Comparison of ENCODE assay signal across 15 cellular contexts in genomic region chr4:158010346-158010745, GRCh38.
"Had no signal": no experiment of that assay in that cellular context is flagged by ENCODE, and none has a peak within 500 bp of the region (broad histone marks: within the 10 kb centered on the region; RNA-seq: fewer than 3 reads in every experiment).

No MANE protein-coding gene starts in this region.

- H3K9me3 Mint-ChIP-seq: activated naive CD8-positive, alpha-beta T cell treated with anti-CD3 and anti-CD28 coated beads, Interleukin-2, amount 50 U/mL, for 24 hours; activated T-helper 1 cell treated with anti-CD3 and anti-CD28 coated beads, Interleukin-12 subunit alpha, Interleukin-12 subunit beta, Interleukin-2, Interleukin-4 antibody, amounts not matched to agents 30 ng/mL and 10 ng/mL and 1 ng/mL, durations not matched to agents 14 hours and 24 hours and 36 hours; T-cell had no signal

- H3K4me3 Mint-ChIP-seq: activated naive CD8-positive, alpha-beta T cell treated with anti-CD3 and anti-CD28 coated beads, Interleukin-2, amount 50 U/mL, for 24 hours; activated T-helper 1 cell treated with anti-CD3 and anti-CD28 coated beads, Interleukin-12 subunit alpha, Interleukin-12 subunit beta, Interleukin-2, Interleukin-4 antibody, amounts not matched to agents 30 ng/mL and 10 ng/mL and 1 ng/mL, durations not matched to agents 14 hours and 24 hours and 36 hours; T-cell had no signal

- DNase-seq: activated CD4-positive, alpha-beta T cell treated with anti-CD3 and anti-CD28 coated beads for 48 hours; activated naive CD4-positive, alpha-beta T cell; activated naive CD8-positive, alpha-beta T cell treated with anti-CD3 and anti-CD28 coated beads, Interleukin-2, amount 50 U/mL, for 24 hours; central memory CD4-positive, alpha-beta T cell; glutamatergic neuron; stimulated activated naive CD4-positive, alpha-beta T cell treated with Interleukin-2 at 50 U/mL for 16 hours; T-cell; T1000; WERI-Rb-1 had no signal

- H3K36me3 Mint-ChIP-seq: T-cell had no signal

- ATAC-seq: activated naive CD8-positive, alpha-beta T cell treated with anti-CD3 and anti-CD28 coated beads, Interleukin-2, amount 50 U/mL, for 24 hours; left lobe of liver; sciatic nerve; T-cell had no signal

- H3K27me3 ChIP-seq: neutrophil had no signal

- H3K36me3 ChIP-seq: neutrophil, WERI-Rb-1 had no signal

- H3K4me3 ChIP-seq: SK-N-MC had no signal

- H3K4me1 Mint-ChIP-seq: activated naive CD8-positive, alpha-beta T cell treated with anti-CD3 and anti-CD28 coated beads, Interleukin-2, amount 50 U/mL, for 24 hours; T-cell had no signal

- H3K9me3 ChIP-seq: neutrophil had no signal

- H3K27ac Mint-ChIP-seq: activated naive CD8-positive, alpha-beta T cell treated with anti-CD3 and anti-CD28 coated beads, Interleukin-2, amount 50 U/mL, for 24 hours; activated T-helper 1 cell treated with anti-CD3 and anti-CD28 coated beads, Interleukin-12 subunit alpha, Interleukin-12 subunit beta, Interleukin-2, Interleukin-4 antibody, amounts not matched to agents 30 ng/mL and 10 ng/mL and 1 ng/mL, durations not matched to agents 14 hours and 24 hours and 36 hours; progenitor cell of endocrine pancreas; T-cell had no signal

- H3K27me3 Mint-ChIP-seq: progenitor cell of endocrine pancreas had no signal

- H3K27ac ChIP-seq: neutrophil, SK-N-MC, WERI-Rb-1 had no signal
